In genomic region chr2:185854910-185855309, GRCh38 we compare ENCODE assay signal across 25 cellular contexts.
"Had no signal": no experiment of that assay in that cellular context is flagged by ENCODE, and none has a peak within 500 bp of the region (broad histone marks: within the 10 kb centered on the region; RNA-seq: fewer than 3 reads in every experiment).

No MANE protein-coding gene starts in this region.

- FAIRE-seq: endometrium, islet of Langerhans, keratinocyte had no signal

- H3K9me3 ChIP-seq: colonic mucosa, gastrocnemius medialis, lower lobe of right lung had no signal

- ATAC-seq: effector memory CD8-positive, alpha-beta T cell; esophagus mucosa; gastrocnemius medialis; heart right ventricle; left cardiac atrium; left lung; left ventricle myocardium superior; lower lobe of right lung; naive thymus-derived CD4-positive, alpha-beta T cell had no signal

- H3K27ac ChIP-seq: colonic mucosa, epithelial cell of prostate, esophagus squamous epithelium, gastrocnemius medialis, heart right ventricle, left lung, lower lobe of right lung had no signal

- H3K27me3 ChIP-seq: colonic mucosa, esophagus squamous epithelium, gastrocnemius medialis, heart right ventricle, left lung had no signal

- H3K4me3 ChIP-seq: colonic mucosa, esophagus squamous epithelium, gastrocnemius medialis, heart right ventricle, left lung, lower lobe of right lung had no signal

- H3K36me3 ChIP-seq: colonic mucosa, esophagus squamous epithelium, gastrocnemius medialis, heart right ventricle, left lung, lower lobe of right lung had no signal

- H3K4me1 ChIP-seq: colonic mucosa, esophagus squamous epithelium, gastrocnemius medialis, heart right ventricle, left lung, lower lobe of right lung had no signal

- DNase-seq: colonic mucosa; cortex of kidney; effector CD8-positive, alpha-beta T cell; effector memory CD8-positive, alpha-beta T cell; endodermal cell; erythroblast; esophagus squamous epithelium; foreskin fibroblast; foreskin melanocyte; gastrocnemius medialis; glutamatergic neuron; head of caudate nucleus; heart right ventricle; hippocampal formation; left cardiac atrium; left ventricle myocardium superior; lower lobe of right lung; mesenchymal stem cell; naive thymus-derived CD4-positive, alpha-beta T cell had no signal
